In genomic region chrX:40877869-40878268, GRCh38 we compare ENCODE assay signal across 8 cellular contexts.
A peak's percentile ranks its signal among the peaks of the same experiment; 100 is the strongest.
DNase-seq lines count a peak whose midpoint lies in the region; ATAC-seq lines count a peak whose summit lies in the region.

No MANE protein-coding gene starts in this region.

- no peaks in the 10 kb centered on the region for H3K9me3 Mint-ChIP-seq in effector memory CD8-positive, alpha-beta T cell

- H3K36me3 Mint-ChIP-seq in effector memory CD8-positive, alpha-beta T cell (ENCODE audit: insufficient read depth) = no peaks in the 10 kb centered on the region

- no peak overlapping the region for H3K27ac Mint-ChIP-seq in effector memory CD8-positive, alpha-beta T cell

- H3K4me3 Mint-ChIP-seq in effector memory CD8-positive, alpha-beta T cell = no peak overlapping the region

- DNase-seq in NCI-H1105 treated with DMSO at 0.1 percent for 48 hours (lab: John Stamatoyannopoulos, UW) (peak; percentile 2), NCI-H1105 (lab: John Stamatoyannopoulos, UW) (no peak), NCI-H1694 treated with DMSO at 0.1 percent for 48 hours (lab: John Stamatoyannopoulos, UW) (peak; percentile 42), pons (ENCODE audit: low spot score) (peak; percentile 31), AG08396 (ENCODE audit: low spot score) (no peak)
- DNase-seq in effector memory CD8-positive, alpha-beta T cell = peak in 1 of 3 experiments; percentile 5

- no peaks in the 10 kb centered on the region for H3K4me1 Mint-ChIP-seq in effector memory CD8-positive, alpha-beta T cell (ENCODE audit: low read depth in 2 of 2)

- H3K27me3 Mint-ChIP-seq in effector memory CD8-positive, alpha-beta T cell = no peaks in the 10 kb centered on the region

- peak; percentile 36 for ATAC-seq in effector memory CD8-positive, alpha-beta T cell (replicated peaks)
- ATAC-seq in GM18858 (IDR thresholded peaks at IDR 0.05; ENCODE audit: unreplicated experiment) = no peak
- ATAC-seq in GM21381 (IDR thresholded peaks at IDR 0.05; ENCODE audit: unreplicated experiment) = no peak

Comparison
In these comparisons a context has a peak if more than half of its experiments do, and no peak if none do; other contexts are left out.
1. DNase-seq: peak in NCI-H1105 treated with DMSO at 0.1 percent for 48 hours (single experiment), NCI-H1694 treated with DMSO at 0.1 percent for 48 hours (single experiment) and pons (single experiment); none in NCI-H1105 (single experiment) and AG08396 (single experiment).